In genomic region chr13:110310541-110311491, GRCh38 we compare ENCODE assay signal across 1 cellular context.
TF ChIP-seq lines count a peak whose summit lies in the region.

No MANE protein-coding gene starts in this region.

TF ChIP-seq in SK-N-SH treated with all-trans-retinoic acid at 6 μM for 48 hours, 23 proteins besides CTCF, POLR2A, EP300 and RAD21 (continued from another document):
- TF ChIP-seq, protein P1, sequence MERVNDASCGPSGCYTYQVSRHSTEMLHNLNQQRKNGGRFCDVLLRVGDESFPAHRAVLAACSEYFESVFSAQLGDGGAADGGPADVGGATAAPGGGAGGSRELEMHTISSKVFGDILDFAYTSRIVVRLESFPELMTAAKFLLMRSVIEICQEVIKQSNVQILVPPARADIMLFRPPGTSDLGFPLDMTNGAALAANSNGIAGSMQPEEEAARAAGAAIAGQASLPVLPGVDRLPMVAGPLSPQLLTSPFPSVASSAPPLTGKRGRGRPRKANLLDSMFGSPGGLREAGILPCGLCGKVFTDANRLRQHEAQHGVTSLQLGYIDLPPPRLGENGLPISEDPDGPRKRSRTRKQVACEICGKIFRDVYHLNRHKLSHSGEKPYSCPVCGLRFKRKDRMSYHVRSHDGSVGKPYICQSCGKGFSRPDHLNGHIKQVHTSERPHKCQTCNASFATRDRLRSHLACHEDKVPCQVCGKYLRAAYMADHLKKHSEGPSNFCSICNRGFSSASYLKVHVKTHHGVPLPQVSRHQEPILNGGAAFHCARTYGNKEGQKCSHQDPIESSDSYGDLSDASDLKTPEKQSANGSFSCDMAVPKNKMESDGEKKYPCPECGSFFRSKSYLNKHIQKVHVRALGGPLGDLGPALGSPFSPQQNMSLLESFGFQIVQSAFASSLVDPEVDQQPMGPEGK (CRISPR knock-in tag; IDR thresholded peaks at IDR 0.05; ENCODE audit: borderline replicate concordance) = no peak
- no peak for TF ChIP-seq ZNF8 (CRISPR knock-in tag; IDR thresholded peaks at IDR 0.05)
- TF ChIP-seq, protein P2, sequence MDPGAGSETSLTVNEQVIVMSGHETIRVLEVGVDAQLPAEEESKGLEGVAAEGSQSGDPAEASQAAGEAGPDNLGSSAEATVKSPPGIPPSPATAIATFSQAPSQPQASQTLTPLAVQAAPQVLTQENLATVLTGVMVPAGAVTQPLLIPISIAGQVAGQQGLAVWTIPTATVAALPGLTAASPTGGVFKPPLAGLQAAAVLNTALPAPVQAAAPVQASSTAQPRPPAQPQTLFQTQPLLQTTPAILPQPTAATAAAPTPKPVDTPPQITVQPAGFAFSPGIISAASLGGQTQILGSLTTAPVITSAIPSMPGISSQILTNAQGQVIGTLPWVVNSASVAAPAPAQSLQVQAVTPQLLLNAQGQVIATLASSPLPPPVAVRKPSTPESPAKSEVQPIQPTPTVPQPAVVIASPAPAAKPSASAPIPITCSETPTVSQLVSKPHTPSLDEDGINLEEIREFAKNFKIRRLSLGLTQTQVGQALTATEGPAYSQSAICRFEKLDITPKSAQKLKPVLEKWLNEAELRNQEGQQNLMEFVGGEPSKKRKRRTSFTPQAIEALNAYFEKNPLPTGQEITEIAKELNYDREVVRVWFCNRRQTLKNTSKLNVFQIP (CRISPR knock-in tag; IDR thresholded peaks at IDR 0.05; ENCODE audit: borderline replicate concordance, low read depth) = no peak
- TF ChIP-seq TOX (CRISPR knock-in tag; IDR thresholded peaks at IDR 0.05; ENCODE audit: borderline replicate concordance) = no peak
- no peak for TF ChIP-seq ZFP30 (CRISPR knock-in tag; IDR thresholded peaks at IDR 0.05)
- TF ChIP-seq ARNTL (CRISPR knock-in tag; IDR thresholded peaks at IDR 0.05; ENCODE audit: borderline replicate concordance, low read depth) = no peak
- no peak for TF ChIP-seq ISL1 (CRISPR knock-in tag; IDR thresholded peaks at IDR 0.05)
- no peak for TF ChIP-seq ZNF565 (CRISPR knock-in tag; conservative IDR thresholded peaks at IDR 0.05; ENCODE audit: low read depth)
- no peak for TF ChIP-seq ESRRG (CRISPR knock-in tag; IDR thresholded peaks at IDR 0.05)
